ENCODE assay signal across 1 cellular context in the genomic region with DNA sequence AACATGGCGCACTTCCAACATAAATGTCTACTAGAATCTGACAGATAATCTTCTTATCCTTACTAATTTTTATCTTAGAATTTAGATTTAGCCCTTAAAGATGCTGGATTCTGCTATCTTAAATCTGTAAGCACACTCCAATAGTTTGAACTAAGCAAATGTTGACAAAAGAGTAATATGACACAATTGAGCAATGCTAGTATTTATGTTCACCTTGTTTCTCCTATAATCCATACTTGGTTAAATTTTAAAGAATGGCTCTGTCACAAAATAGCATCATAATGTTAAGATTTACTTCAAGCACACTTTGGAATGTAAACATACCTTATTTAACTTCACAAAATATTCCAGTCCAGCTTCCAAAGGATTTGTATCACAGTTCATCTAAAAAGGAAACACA.
TF ChIP-seq lines count a peak whose summit lies in the region.

No MANE protein-coding gene starts in this region.

TF ChIP-seq in HepG2, 621 proteins besides CTCF, POLR2A, EP300 and RAD21 (continued from another document and continues in another):
- TF ChIP-seq ELF4 (CRISPR knock-in tag; IDR thresholded peaks at IDR 0.05; ENCODE audit: borderline replicate concordance) (no peak), ERF (CRISPR knock-in tag; IDR thresholded peaks at IDR 0.05) (no peak), NR2F2 (IDR thresholded peaks at IDR 0.05; ENCODE audit: borderline replicate concordance, low read depth) (peak; percentile 56; the same call in 1 of the 2 replicates), JUND (CRISPR knock-in tag; IDR thresholded peaks at IDR 0.05) (no peak), SOX6 (IDR thresholded peaks at IDR 0.05) (no peak), SOX6 (CRISPR knock-in tag; IDR thresholded peaks at IDR 0.05) (peak; percentile 70; the same call in 1 of the 2 replicates), MXD4 (CRISPR knock-in tag; IDR thresholded peaks at IDR 0.05) (no peak), ASH2L (IDR thresholded peaks at IDR 0.05; ENCODE audit: insufficient read length, low read depth, low read length) (no peak), CCDC6 (CRISPR knock-in tag; IDR thresholded peaks at IDR 0.05) (no peak), ZNF326 (CRISPR knock-in tag; IDR thresholded peaks at IDR 0.05; ENCODE audit: borderline replicate concordance) (no peak), ZNF124 (CRISPR knock-in tag; IDR thresholded peaks at IDR 0.05) (no peak), ATF1 (CRISPR knock-in tag; IDR thresholded peaks at IDR 0.05) (no peak; the same call in 1 of the 2 replicates), MTF2 (CRISPR knock-in tag; IDR thresholded peaks at IDR 0.05; ENCODE audit: borderline replicate concordance) (no peak), TP53 (CRISPR knock-in tag; conservative IDR thresholded peaks at IDR 0.05) (no peak), NCOA1 (CRISPR knock-in tag; IDR thresholded peaks at IDR 0.05) (no peak), CEBPB (IDR thresholded peaks at IDR 0.05; ENCODE audit: borderline replicate concordance, low read depth, low read length) (peak; percentile 82; the same call in 1 of the 2 replicates), REL (CRISPR knock-in tag; conservative IDR thresholded peaks at IDR 0.05) (no peak), ZNF703 (CRISPR knock-in tag; IDR thresholded peaks at IDR 0.05; ENCODE audit: borderline replicate concordance) (no peak), CENPX (CRISPR knock-in tag; IDR thresholded peaks at IDR 0.05) (no peak), TCF7 (IDR thresholded peaks at IDR 0.05; ENCODE audit: low read depth) (peak; percentile 30; the same call in 1 of the 2 replicates), KLF16 (CRISPR knock-in tag; IDR thresholded peaks at IDR 0.05) (peak in 1 of 2 experiments; percentile 80; a peak in 1 of 4 replicates), GABPA (IDR thresholded peaks at IDR 0.05; ENCODE audit: low read depth, low read length) (no peak), GABPA (CRISPR knock-in tag; IDR thresholded peaks at IDR 0.05; ENCODE audit: low read depth) (no peak), HNRNPUL1 (IDR thresholded peaks at IDR 0.05; ENCODE audit: low read depth, low read length) (no peak), EHMT2 (IDR thresholded peaks at IDR 0.05; ENCODE audit: borderline replicate concordance, low read depth, low read length) (no peak), ZNF788 (CRISPR knock-in tag; IDR thresholded peaks at IDR 0.05; ENCODE audit: borderline replicate concordance) (no peak), SP5 (CRISPR knock-in tag; IDR thresholded peaks at IDR 0.05; ENCODE audit: borderline replicate concordance, low read depth) (no peak), IKZF1 (IDR thresholded peaks at IDR 0.05) (no peak), ZBTB38 (CRISPR knock-in tag; IDR thresholded peaks at IDR 0.05) (no peak), XBP1 (CRISPR knock-in tag; IDR thresholded peaks at IDR 0.05) (no peak), ZNF10 (CRISPR knock-in tag; IDR thresholded peaks at IDR 0.05; ENCODE audit: borderline replicate concordance, low read depth) (no peak)
- TF ChIP-seq, protein P1, sequence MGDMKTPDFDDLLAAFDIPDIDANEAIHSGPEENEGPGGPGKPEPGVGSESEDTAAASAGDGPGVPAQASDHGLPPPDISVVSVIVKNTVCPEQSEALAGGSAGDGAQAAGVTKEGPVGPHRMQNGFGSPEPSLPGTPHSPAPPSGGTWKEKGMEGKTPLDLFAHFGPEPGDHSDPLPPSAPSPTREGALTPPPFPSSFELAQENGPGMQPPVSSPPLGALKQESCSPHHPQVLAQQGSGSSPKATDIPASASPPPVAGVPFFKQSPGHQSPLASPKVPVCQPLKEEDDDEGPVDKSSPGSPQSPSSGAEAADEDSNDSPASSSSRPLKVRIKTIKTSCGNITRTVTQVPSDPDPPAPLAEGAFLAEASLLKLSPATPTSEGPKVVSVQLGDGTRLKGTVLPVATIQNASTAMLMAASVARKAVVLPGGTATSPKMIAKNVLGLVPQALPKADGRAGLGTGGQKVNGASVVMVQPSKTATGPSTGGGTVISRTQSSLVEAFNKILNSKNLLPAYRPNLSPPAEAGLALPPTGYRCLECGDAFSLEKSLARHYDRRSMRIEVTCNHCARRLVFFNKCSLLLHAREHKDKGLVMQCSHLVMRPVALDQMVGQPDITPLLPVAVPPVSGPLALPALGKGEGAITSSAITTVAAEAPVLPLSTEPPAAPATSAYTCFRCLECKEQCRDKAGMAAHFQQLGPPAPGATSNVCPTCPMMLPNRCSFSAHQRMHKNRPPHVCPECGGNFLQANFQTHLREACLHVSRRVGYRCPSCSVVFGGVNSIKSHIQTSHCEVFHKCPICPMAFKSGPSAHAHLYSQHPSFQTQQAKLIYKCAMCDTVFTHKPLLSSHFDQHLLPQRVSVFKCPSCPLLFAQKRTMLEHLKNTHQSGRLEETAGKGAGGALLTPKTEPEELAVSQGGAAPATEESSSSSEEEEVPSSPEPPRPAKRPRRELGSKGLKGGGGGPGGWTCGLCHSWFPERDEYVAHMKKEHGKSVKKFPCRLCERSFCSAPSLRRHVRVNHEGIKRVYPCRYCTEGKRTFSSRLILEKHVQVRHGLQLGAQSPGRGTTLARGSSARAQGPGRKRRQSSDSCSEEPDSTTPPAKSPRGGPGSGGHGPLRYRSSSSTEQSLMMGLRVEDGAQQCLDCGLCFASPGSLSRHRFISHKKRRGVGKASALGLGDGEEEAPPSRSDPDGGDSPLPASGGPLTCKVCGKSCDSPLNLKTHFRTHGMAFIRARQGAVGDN (CRISPR knock-in tag; IDR thresholded peaks at IDR 0.05): no peak
- TF ChIP-seq, protein P2, sequence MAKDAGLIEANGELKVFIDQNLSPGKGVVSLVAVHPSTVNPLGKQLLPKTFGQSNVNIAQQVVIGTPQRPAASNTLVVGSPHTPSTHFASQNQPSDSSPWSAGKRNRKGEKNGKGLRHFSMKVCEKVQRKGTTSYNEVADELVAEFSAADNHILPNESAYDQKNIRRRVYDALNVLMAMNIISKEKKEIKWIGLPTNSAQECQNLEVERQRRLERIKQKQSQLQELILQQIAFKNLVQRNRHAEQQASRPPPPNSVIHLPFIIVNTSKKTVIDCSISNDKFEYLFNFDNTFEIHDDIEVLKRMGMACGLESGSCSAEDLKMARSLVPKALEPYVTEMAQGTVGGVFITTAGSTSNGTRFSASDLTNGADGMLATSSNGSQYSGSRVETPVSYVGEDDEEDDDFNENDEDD (CRISPR knock-in tag; IDR thresholded peaks at IDR 0.05; ENCODE audit: borderline replicate concordance): no peak
- TF ChIP-seq, protein P3, sequence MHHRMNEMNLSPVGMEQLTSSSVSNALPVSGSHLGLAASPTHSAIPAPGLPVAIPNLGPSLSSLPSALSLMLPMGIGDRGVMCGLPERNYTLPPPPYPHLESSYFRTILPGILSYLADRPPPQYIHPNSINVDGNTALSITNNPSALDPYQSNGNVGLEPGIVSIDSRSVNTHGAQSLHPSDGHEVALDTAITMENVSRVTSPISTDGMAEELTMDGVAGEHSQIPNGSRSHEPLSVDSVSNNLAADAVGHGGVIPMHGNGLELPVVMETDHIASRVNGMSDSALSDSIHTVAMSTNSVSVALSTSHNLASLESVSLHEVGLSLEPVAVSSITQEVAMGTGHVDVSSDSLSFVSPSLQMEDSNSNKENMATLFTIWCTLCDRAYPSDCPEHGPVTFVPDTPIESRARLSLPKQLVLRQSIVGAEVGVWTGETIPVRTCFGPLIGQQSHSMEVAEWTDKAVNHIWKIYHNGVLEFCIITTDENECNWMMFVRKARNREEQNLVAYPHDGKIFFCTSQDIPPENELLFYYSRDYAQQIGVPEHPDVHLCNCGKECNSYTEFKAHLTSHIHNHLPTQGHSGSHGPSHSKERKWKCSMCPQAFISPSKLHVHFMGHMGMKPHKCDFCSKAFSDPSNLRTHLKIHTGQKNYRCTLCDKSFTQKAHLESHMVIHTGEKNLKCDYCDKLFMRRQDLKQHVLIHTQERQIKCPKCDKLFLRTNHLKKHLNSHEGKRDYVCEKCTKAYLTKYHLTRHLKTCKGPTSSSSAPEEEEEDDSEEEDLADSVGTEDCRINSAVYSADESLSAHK (CRISPR knock-in tag; IDR thresholded peaks at IDR 0.05; ENCODE audit: borderline replicate concordance): no peak
- TF ChIP-seq, protein P4, sequence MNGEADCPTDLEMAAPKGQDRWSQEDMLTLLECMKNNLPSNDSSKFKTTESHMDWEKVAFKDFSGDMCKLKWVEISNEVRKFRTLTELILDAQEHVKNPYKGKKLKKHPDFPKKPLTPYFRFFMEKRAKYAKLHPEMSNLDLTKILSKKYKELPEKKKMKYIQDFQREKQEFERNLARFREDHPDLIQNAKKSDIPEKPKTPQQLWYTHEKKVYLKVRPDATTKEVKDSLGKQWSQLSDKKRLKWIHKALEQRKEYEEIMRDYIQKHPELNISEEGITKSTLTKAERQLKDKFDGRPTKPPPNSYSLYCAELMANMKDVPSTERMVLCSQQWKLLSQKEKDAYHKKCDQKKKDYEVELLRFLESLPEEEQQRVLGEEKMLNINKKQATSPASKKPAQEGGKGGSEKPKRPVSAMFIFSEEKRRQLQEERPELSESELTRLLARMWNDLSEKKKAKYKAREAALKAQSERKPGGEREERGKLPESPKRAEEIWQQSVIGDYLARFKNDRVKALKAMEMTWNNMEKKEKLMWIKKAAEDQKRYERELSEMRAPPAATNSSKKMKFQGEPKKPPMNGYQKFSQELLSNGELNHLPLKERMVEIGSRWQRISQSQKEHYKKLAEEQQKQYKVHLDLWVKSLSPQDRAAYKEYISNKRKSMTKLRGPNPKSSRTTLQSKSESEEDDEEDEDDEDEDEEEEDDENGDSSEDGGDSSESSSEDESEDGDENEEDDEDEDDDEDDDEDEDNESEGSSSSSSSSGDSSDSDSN (CRISPR knock-in tag; IDR thresholded peaks at IDR 0.05): no peak
- TF ChIP-seq, protein P5, sequence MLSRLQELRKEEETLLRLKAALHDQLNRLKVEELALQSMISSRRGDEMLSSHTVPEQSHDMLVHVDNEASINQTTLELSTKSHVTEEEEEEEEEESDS (CRISPR knock-in tag; IDR thresholded peaks at IDR 0.05; ENCODE audit: borderline replicate concordance): no peak
- TF ChIP-seq, protein P6, sequence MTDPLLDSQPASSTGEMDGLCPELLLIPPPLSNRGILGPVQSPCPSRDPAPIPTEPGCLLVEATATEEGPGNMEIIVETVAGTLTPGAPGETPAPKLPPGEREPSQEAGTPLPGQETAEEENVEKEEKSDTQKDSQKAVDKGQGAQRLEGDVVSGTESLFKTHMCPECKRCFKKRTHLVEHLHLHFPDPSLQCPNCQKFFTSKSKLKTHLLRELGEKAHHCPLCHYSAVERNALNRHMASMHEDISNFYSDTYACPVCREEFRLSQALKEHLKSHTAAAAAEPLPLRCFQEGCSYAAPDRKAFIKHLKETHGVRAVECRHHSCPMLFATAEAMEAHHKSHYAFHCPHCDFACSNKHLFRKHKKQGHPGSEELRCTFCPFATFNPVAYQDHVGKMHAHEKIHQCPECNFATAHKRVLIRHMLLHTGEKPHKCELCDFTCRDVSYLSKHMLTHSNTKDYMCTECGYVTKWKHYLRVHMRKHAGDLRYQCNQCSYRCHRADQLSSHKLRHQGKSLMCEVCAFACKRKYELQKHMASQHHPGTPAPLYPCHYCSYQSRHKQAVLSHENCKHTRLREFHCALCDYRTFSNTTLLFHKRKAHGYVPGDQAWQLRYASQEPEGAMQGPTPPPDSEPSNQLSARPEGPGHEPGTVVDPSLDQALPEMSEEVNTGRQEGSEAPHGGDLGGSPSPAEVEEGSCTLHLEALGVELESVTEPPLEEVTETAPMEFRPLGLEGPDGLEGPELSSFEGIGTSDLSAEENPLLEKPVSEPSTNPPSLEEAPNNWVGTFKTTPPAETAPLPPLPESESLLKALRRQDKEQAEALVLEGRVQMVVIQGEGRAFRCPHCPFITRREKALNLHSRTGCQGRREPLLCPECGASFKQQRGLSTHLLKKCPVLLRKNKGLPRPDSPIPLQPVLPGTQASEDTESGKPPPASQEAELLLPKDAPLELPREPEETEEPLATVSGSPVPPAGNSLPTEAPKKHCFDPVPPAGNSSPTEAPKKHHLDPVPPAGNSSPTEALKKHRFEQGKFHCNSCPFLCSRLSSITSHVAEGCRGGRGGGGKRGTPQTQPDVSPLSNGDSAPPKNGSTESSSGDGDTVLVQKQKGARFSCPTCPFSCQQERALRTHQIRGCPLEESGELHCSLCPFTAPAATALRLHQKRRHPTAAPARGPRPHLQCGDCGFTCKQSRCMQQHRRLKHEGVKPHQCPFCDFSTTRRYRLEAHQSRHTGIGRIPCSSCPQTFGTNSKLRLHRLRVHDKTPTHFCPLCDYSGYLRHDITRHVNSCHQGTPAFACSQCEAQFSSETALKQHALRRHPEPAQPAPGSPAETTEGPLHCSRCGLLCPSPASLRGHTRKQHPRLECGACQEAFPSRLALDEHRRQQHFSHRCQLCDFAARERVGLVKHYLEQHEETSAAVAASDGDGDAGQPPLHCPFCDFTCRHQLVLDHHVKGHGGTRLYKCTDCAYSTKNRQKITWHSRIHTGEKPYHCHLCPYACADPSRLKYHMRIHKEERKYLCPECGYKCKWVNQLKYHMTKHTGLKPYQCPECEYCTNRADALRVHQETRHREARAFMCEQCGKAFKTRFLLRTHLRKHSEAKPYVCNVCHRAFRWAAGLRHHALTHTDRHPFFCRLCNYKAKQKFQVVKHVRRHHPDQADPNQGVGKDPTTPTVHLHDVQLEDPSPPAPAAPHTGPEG (CRISPR knock-in tag; IDR thresholded peaks at IDR 0.05): no peak
